In genomic region chr7:76403097-76403496, GRCh38 we compare ENCODE assay signal across 2 cellular contexts. TPM values are rescaled to one million over a fixed set of nuclear protein-coding genes. Genes with fewer than 3 reads are reported as not detected.
"Had no signal": no experiment of that assay in that cellular context is flagged by ENCODE, and none has a peak within 500 bp of the region (broad histone marks: within the 10 kb centered on the region; RNA-seq: fewer than 3 reads in every experiment).

No MANE protein-coding gene starts in this region.

RNA-seq across cellular contexts. Expression of gene ZP3, which starts 21.7 kb away (rescaled TPM):
- total RNA-seq: chondrocyte, left ventricle myocardium inferior had no signal
